31 cellular contexts compared by ENCODE assay signal in genomic region chr18:63567276-63567675, GRCh38. TPM values are rescaled to one million over a fixed set of nuclear protein-coding genes. Genes with fewer than 3 reads are reported as not detected.
"Had no signal": no experiment of that assay in that cellular context is flagged by ENCODE, and none has a peak within 500 bp of the region (broad histone marks: within the 10 kb centered on the region; RNA-seq: fewer than 3 reads in every experiment).

No MANE protein-coding gene starts in this region.

- H3K9me3 ChIP-seq: ascending aorta, SJCRH30 had no signal

- DNase-seq: activated CD4-positive, alpha-beta T cell treated with anti-CD3 and anti-CD28 coated beads for 1 hour; activated CD4-positive, alpha-beta T cell treated with anti-CD3 and anti-CD28 coated beads for 48 hours; activated CD4-positive, CD25-positive, alpha-beta regulatory T cell; activated CD8-positive, alpha-beta T cell treated with anti-CD3 and anti-CD28 coated beads for 36 hours; activated effector memory CD4-positive, alpha-beta T cell treated with anti-CD3 and anti-CD28 coated beads, Interleukin-2, amount 50 U/mL, for 16 hours; activated naive CD4-positive, alpha-beta T cell treated with Interleukin-2 at 50 U/mL for 16 hours; activated naive CD8-positive, alpha-beta T cell treated with anti-CD3 and anti-CD28 coated beads, Interleukin-2, amount 10 ng/mL, durations not matched to agents 7 days and 5 days; activated T-cell treated with anti-CD3 and anti-CD28 coated beads, Interleukin-2, amount 50 U/mL, for 1 hour; activated T-cell treated with anti-CD3 and anti-CD28 coated beads, Interleukin-2, amount 50 U/mL, for 72 hours; amygdala; NCI-H1105; NCI-H1436 treated with DMSO at 0.1 percent for 48 hours; NCI-H1694 treated with DMSO at 0.1 percent for 48 hours; NCI-H2029; NCI-H345; NCI-H524 treated with DMSO at 0.1 percent for 48 hours; SHP77; SJCRH30; T1000; WERI-Rb-1 had no signal

- H3K36me3 ChIP-seq: ascending aorta, SJCRH30, WERI-Rb-1 had no signal

- H3K27ac ChIP-seq: ascending aorta, SJCRH30, SK-N-MC, WERI-Rb-1 had no signal

- ATAC-seq: activated CD8-positive, alpha-beta T cell treated with anti-CD3 and anti-CD28 coated beads for 36 hours; activated T-cell treated with anti-CD3 and anti-CD28 coated beads, Interleukin-2, amount 50 U/mL, for 72 hours; activated T-helper 17 cell treated with anti-CD3 and anti-CD28 coated beads, Interleukin-2, amount 50 U/mL, for 72 hours; Panc1 had no signal

- H3K27me3 ChIP-seq: ascending aorta, SJCRH30 had no signal

- H3K4me1 ChIP-seq: ascending aorta, SJCRH30 had no signal

- H3K4me3 ChIP-seq: ascending aorta, SJCRH30, SK-N-MC had no signal

RNA-seq across cellular contexts. Expression of gene SERPINB13, which starts 19.9 kb away (rescaled TPM):
- total RNA-seq: activated CD8-positive, alpha-beta memory T cell treated with anti-CD3 and anti-CD28 coated beads for 36 hours; activated CD8-positive, alpha-beta T cell treated with anti-CD3 and anti-CD28 coated beads for 36 hours; activated naive CD8-positive, alpha-beta T cell treated with anti-CD3 and anti-CD28 coated beads, Interleukin-2, amount 10 ng/mL, durations not matched to agents 7 days and 5 days; activated T-cell treated with anti-CD3 and anti-CD28 coated beads, Interleukin-2, amount 50 U/mL, for 72 hours; activated T-helper 17 cell treated with anti-CD3 and anti-CD28 coated beads, Interleukin-2, amount 50 U/mL, for 72 hours; ascending aorta; cardiac septum; NCI-H460; RPMI7951; SJCRH30; T-helper 1 cell treated with Interleukin-12 subunit alpha and Interleukin-12 subunit beta and Interleukin-4 antibody, amounts not matched to agents 30 ng/mL and 1 ng/mL, for 36 hours; T-helper 2 cell treated with Interferon-gamma antibody and Interleukin-4, amounts not matched to agents 100 ng/mL and 5 ng/mL, for 36 hours had no signal

RNA-seq across cellular contexts. Expression of gene SERPINB12, which starts 25.1 kb away (rescaled TPM):
- total RNA-seq: activated CD8-positive, alpha-beta memory T cell treated with anti-CD3 and anti-CD28 coated beads for 36 hours; activated CD8-positive, alpha-beta T cell treated with anti-CD3 and anti-CD28 coated beads for 36 hours; activated naive CD8-positive, alpha-beta T cell treated with anti-CD3 and anti-CD28 coated beads, Interleukin-2, amount 10 ng/mL, durations not matched to agents 7 days and 5 days; activated T-cell treated with anti-CD3 and anti-CD28 coated beads, Interleukin-2, amount 50 U/mL, for 72 hours; activated T-helper 17 cell treated with anti-CD3 and anti-CD28 coated beads, Interleukin-2, amount 50 U/mL, for 72 hours; cardiac septum; NCI-H460; RPMI7951; SJCRH30; T-helper 1 cell treated with Interleukin-12 subunit alpha and Interleukin-12 subunit beta and Interleukin-4 antibody, amounts not matched to agents 30 ng/mL and 1 ng/mL, for 36 hours; T-helper 2 cell treated with Interferon-gamma antibody and Interleukin-4, amounts not matched to agents 100 ng/mL and 5 ng/mL, for 36 hours had no signal
- polyA plus RNA-seq: adipose tissue had no signal
